ENCODE assay signal across 8 cellular contexts in genomic region chr21:46457801-46458314, GRCh38. TPM values are rescaled to one million over a fixed set of nuclear protein-coding genes. Genes with fewer than 3 reads are reported as not detected.
DNase-seq lines count a peak whose midpoint lies in the region; ATAC-seq lines count a peak whose summit lies in the region.

No MANE protein-coding gene starts in this region.

- peak overlapping the region; percentile 91 for H3K4me3 Mint-ChIP-seq in activated naive CD8-positive, alpha-beta T cell treated with anti-CD3 and anti-CD28 coated beads, Interleukin-2, amount 10 ng/mL, durations not matched to agents 7 days and 5 days

- H3K9me3 Mint-ChIP-seq in activated naive CD8-positive, alpha-beta T cell treated with anti-CD3 and anti-CD28 coated beads, Interleukin-2, amount 10 ng/mL, durations not matched to agents 7 days and 5 days, result no peaks in the 10 kb centered on the region

- peaks cover 42% of the 10 kb centered on the region for H3K4me1 Mint-ChIP-seq in activated naive CD8-positive, alpha-beta T cell treated with anti-CD3 and anti-CD28 coated beads, Interleukin-2, amount 10 ng/mL, durations not matched to agents 7 days and 5 days

- peaks cover 36% of the 10 kb centered on the region for H3K36me3 Mint-ChIP-seq in activated naive CD8-positive, alpha-beta T cell treated with anti-CD3 and anti-CD28 coated beads, Interleukin-2, amount 10 ng/mL, durations not matched to agents 7 days and 5 days

- DNase-seq in stimulated activated CD8-positive, alpha-beta memory T cell treated with anti-CD3 and anti-CD28 coated beads, Interleukin-15, amount 100 ng/mL, for 24 hours (ENCODE audit: low read depth), result peak; percentile 28
- no peak for DNase-seq in stimulated activated CD8-positive, alpha-beta memory T cell treated with anti-CD3 and anti-CD28 coated beads, Interleukin-4, amount 100 ng/mL, for 48 hours
- DNase-seq in NCI-H69 (lab: John Stamatoyannopoulos, UW) (peak; percentile 51), left cardiac atrium (no peak), posterior cingulate gyrus (peak in 8 of 10 donors; percentile 25 to 89 (median 44)), retina (no peak)
- DNase-seq in activated naive CD8-positive, alpha-beta T cell treated with anti-CD3 and anti-CD28 coated beads, Interleukin-2, amount 10 ng/mL, durations not matched to agents 7 days and 5 days, result no peak

- H3K27me3 Mint-ChIP-seq in activated naive CD8-positive, alpha-beta T cell treated with anti-CD3 and anti-CD28 coated beads, Interleukin-2, amount 10 ng/mL, durations not matched to agents 7 days and 5 days, result no peaks in the 10 kb centered on the region

- peak overlapping the region; percentile 84 for H3K27ac Mint-ChIP-seq in activated naive CD8-positive, alpha-beta T cell treated with anti-CD3 and anti-CD28 coated beads, Interleukin-2, amount 10 ng/mL, durations not matched to agents 7 days and 5 days

- POLR2A ChIA-PET in activated naive CD8-positive, alpha-beta T cell treated with anti-CD3 and anti-CD28 coated beads, Interleukin-2, amount 10 ng/mL, durations not matched to agents 7 days and 5 days (lab: Charles Lee), result interaction anchor here (0.6 to 3.2 kb wide), 12 partner anchors 20 to 209 kb away, joined by 3 to 31 read pairs (median 4); partner anchors contain the start of gene PRMT2

- intact Hi-C loops in left cardiac atrium (cut with DNase I) (no loop called here), posterior cingulate gyrus (cut with DNase I) (loop anchor here (5.0 to 10.0 kb wide), 2 partner anchors 133 to 171 kb away; partner anchors contain the start of genes C21orf58, MCM3AP, PCNT and YBEY)

- peak; percentile 18 for ATAC-seq in HG02798 (IDR thresholded peaks at IDR 0.05; ENCODE audit: poor library complexity, unreplicated experiment)
- ATAC-seq in activated naive CD8-positive, alpha-beta T cell treated with anti-CD3 and anti-CD28 coated beads, Interleukin-2, amount 10 ng/mL, durations not matched to agents 7 days and 5 days (ENCODE audit: low read depth), result peak; percentile 14
- peak; percentile 12 to 22 for ATAC-seq in left cardiac atrium

RNA-seq across cellular contexts. Expression of gene DIP2A, which starts 0.8 kb away (rescaled TPM):
- 10 to 100 TPM; 78.7 to 78.8 TPM for total RNA-seq in activated naive CD8-positive, alpha-beta T cell treated with anti-CD3 and anti-CD28 coated beads, Interleukin-2, amount 10 ng/mL, durations not matched to agents 7 days and 5 days
- total RNA-seq in left cardiac atrium, result 10 to 100 TPM; 27.2 to 33.0 TPM

Comparison
In these comparisons a context has a peak if more than half of its experiments do, and no peak if none do; other contexts are left out.
1. DNase-seq: peak in stimulated activated CD8-positive, alpha-beta memory T cell treated with anti-CD3 and anti-CD28 coated beads, Interleukin-15, amount 100 ng/mL, for 24 hours (single experiment), NCI-H69 (single experiment) and posterior cingulate gyrus (8 of 10); none in stimulated activated CD8-positive, alpha-beta memory T cell treated with anti-CD3 and anti-CD28 coated beads, Interleukin-4, amount 100 ng/mL, for 48 hours (single experiment), activated naive CD8-positive, alpha-beta T cell treated with anti-CD3 and anti-CD28 coated beads, Interleukin-2, amount 10 ng/mL, durations not matched to agents 7 days and 5 days (single experiment), left cardiac atrium (single experiment) and retina (single experiment).
2. Peak in every context shown above with its lines, with median percentiles within 50 percentile points of each other: ATAC-seq.